Comparison of ENCODE assay signal across 22 cellular contexts in genomic region chr1:171254859-171255258, GRCh38. TPM values are rescaled to one million over a fixed set of nuclear protein-coding genes. Genes with fewer than 3 reads are reported as not detected.
DNase-seq lines count a peak whose midpoint lies in the region; ATAC-seq and TF ChIP-seq lines count a peak whose summit lies in the region.
"Had no signal": no experiment of that assay in that cellular context is flagged by ENCODE, and none has a peak within 500 bp of the region (broad histone marks: within the 10 kb centered on the region; RNA-seq: fewer than 3 reads in every experiment).

No MANE protein-coding gene starts in this region.

- no peak for ATAC-seq in HG03139 (IDR thresholded peaks at IDR 0.05; ENCODE audit: unreplicated experiment)
- ATAC-seq: activated CD8-positive, alpha-beta T cell treated with anti-CD3 and anti-CD28 coated beads, Interleukin-2, amount 10 ng/mL, durations not matched to agents 7 days and 5 days; effector memory CD8-positive, alpha-beta T cell; sciatic nerve had no signal

- DNase-seq in HCEC 1CT (peak; percentile 29), SW480 (ENCODE audit: low spot score) (peak; percentile 11), fibroblast of lung (ENCODE audit: low read depth in 2 of 2) (peak; percentile 38 to 49), retinal pigment epithelial cell (ENCODE audit: low read depth) (peak; percentile 49), colonic mucosa (no peak), foreskin melanocyte (no peak), T-helper 1 cell (no peak)
- DNase-seq: activated CD8-positive, alpha-beta T cell treated with anti-CD3 and anti-CD28 coated beads, Interleukin-2, amount 10 ng/mL, durations not matched to agents 7 days and 5 days; activated naive CD4-positive, alpha-beta T cell; activated T-cell treated with anti-CD3 and anti-CD28 coated beads, Interleukin-2, amount 50 U/mL, for 24 hours; aorta; BE2C; effector memory CD8-positive, alpha-beta T cell; hypothalamus; islet precursor cell; Karpas-422; NCI-H1105 had no signal

- H3K4me1 ChIP-seq in fibroblast of lung (ENCODE audit: control insufficient read depth, extremely low read depth, insufficient read depth, low read length) (no peaks in the 10 kb centered on the region), colonic mucosa (no peaks in the 10 kb centered on the region)
- H3K4me1 ChIP-seq: BE2C had no signal

- no peak overlapping the region for H3K4me2 ChIP-seq in fibroblast of lung (ENCODE audit: extremely low read depth, insufficient read depth, low read length)

- no peaks in the 10 kb centered on the region for H4K20me1 ChIP-seq in fibroblast of lung (ENCODE audit: control insufficient read depth, extremely low read depth, insufficient read depth, low read length)

- H3K27ac ChIP-seq in fibroblast of lung (ENCODE audit: insufficient read depth, low read length) (no peak overlapping the region), colonic mucosa (no peak overlapping the region)
- H3K27ac ChIP-seq: neutrophil had no signal

- intact Hi-C loops in colonic mucosa (cut with DNase I) = no loop called here

- H3K4me3 ChIP-seq in fibroblast of lung (replicated peaks in 1 of 4; ENCODE audit: control extremely low read depth in 1 of 4, insufficient read depth in 1 of 4, low read depth in 3 of 4, low read length in 4 of 4) (no peak overlapping the region), retinal pigment epithelial cell (ENCODE audit: low read length) (no peak overlapping the region), colonic mucosa (no peak overlapping the region)
- H3K4me3 ChIP-seq: lung had no signal

- no peak overlapping the region for H2AFZ ChIP-seq in fibroblast of lung (ENCODE audit: low read length)

- H3K9ac ChIP-seq in fibroblast of lung (ENCODE audit: insufficient read depth, low read length) (no peak overlapping the region), colonic mucosa (ENCODE audit: low read depth in 2 of 2, low read length in 2 of 2) (no peak overlapping the region)

- no peaks in the 10 kb centered on the region for H3K79me2 ChIP-seq in fibroblast of lung (ENCODE audit: control insufficient read depth, insufficient read depth, low read length)

- no peaks in the 10 kb centered on the region for H3K9me3 ChIP-seq in fibroblast of lung (ENCODE audit: control insufficient read depth, insufficient read depth, low read depth, low read length)
- no peaks in the 10 kb centered on the region for H3K9me3 ChIP-seq in colonic mucosa
- H3K9me3 ChIP-seq: BE2C, neutrophil had no signal

- no peaks in the 10 kb centered on the region for H3K27me3 ChIP-seq in fibroblast of lung (ENCODE audit: control insufficient read depth, insufficient read depth, low read length)
- no peaks in the 10 kb centered on the region for H3K27me3 ChIP-seq in colonic mucosa

- TF ChIP-seq CTCF in fibroblast of lung (conservative IDR thresholded peaks at IDR 0.05 in 1 of 2, IDR thresholded peaks at IDR 0.05 in 1 of 2; ENCODE audit: low read depth in 1 of 2, low read length in 2 of 2) (no peak), retinal pigment epithelial cell (conservative IDR thresholded peaks at IDR 0.05; ENCODE audit: low read depth, low read length) (no peak), colonic mucosa (IDR thresholded peaks at IDR 0.05) (no peak)

- H3K36me3 ChIP-seq in fibroblast of lung (ENCODE audit: control insufficient read depth, insufficient read depth, low read length) (no peaks in the 10 kb centered on the region), colonic mucosa (no peaks in the 10 kb centered on the region)
- H3K36me3 ChIP-seq: BE2C, neutrophil had no signal

RNA-seq across cellular contexts. Expression of gene FMO1, which starts 6.6 kb away (rescaled TPM):
- total RNA-seq in fibroblast of lung = 0.77 TPM in 1 of 2 replicates, not detected in the other
- polyA plus RNA-seq in fibroblast of lung = 0.22 TPM in 1 of 2 replicates, not detected in the other
- polyA plus RNA-seq in fibroblast of lung (2012) = 0.17 TPM in 1 of 2 replicates, not detected in the other
- polyA minus RNA-seq in fibroblast of lung (ENCODE audit: low replicate concordance) = not detected in 2 replicates
- total RNA-seq in colonic mucosa = not detected
- total RNA-seq: activated CD8-positive, alpha-beta T cell treated with anti-CD3 and anti-CD28 coated beads, Interleukin-2, amount 10 ng/mL, durations not matched to agents 7 days and 5 days; NCI-H460 had no signal

RNA-seq across cellular contexts. Expression of gene FMO4, which starts 59.1 kb away (rescaled TPM):
- 4.6 and 7.3 TPM in 2 replicates for total RNA-seq in fibroblast of lung
- 1.5 and 5.5 TPM in 2 replicates for polyA plus RNA-seq in fibroblast of lung
- polyA plus RNA-seq in fibroblast of lung (2012) = 1.0 and 2.1 TPM in 2 replicates
- polyA minus RNA-seq in fibroblast of lung (ENCODE audit: low replicate concordance) = not detected in 2 replicates
- 1 to 10 TPM; 2.2 to 5.7 TPM for total RNA-seq in colonic mucosa

Comparison
In these comparisons a context has a peak if more than half of its experiments do, and no peak if none do; other contexts are left out.
1. DNase-seq: peak in HCEC 1CT (single experiment), SW480 (single experiment), fibroblast of lung (2 of 2) and retinal pigment epithelial cell (single experiment); none in colonic mucosa (single experiment), foreskin melanocyte (single experiment) and T-helper 1 cell (0 of 5).